Comparison of ENCODE assay signal across 8 cellular contexts in genomic region chr11:9506489-9507343, GRCh38. TPM values are rescaled to one million over a fixed set of nuclear protein-coding genes. Genes with fewer than 3 reads are reported as not detected.
DNase-seq lines count a peak whose midpoint lies in the region; ATAC-seq and TF ChIP-seq lines count a peak whose summit lies in the region.

No MANE protein-coding gene starts in this region.

- H4K20me1 ChIP-seq in PC-3 (ENCODE audit: low read length): no peaks in the 10 kb centered on the region

- peak; percentile 88 for ATAC-seq in PC-3
- ATAC-seq in stimulated activated naive CD8-positive, alpha-beta T cell treated with anti-CD3 and anti-CD28 coated beads, Interleukin-15, Interleukin-2, amounts not matched to agents 100 U/mL and 50 U/mL, for 24 hours: peak; percentile 81
- ATAC-seq in HG03108 (IDR thresholded peaks at IDR 0.05; ENCODE audit: unreplicated experiment): no peak

- H3F3A ChIP-seq in PC-3 (ENCODE audit: low read length, unreplicated experiment): no peaks in the 10 kb centered on the region

- no TSS peak for BruUV-seq in PC-3 (replicated peaks; lab: Mats Ljungman, UMichigan)

- POLR2A ChIA-PET in PC-3 (lab: Charles Lee; ENCODE audit: unreplicated experiment): interaction anchor here (0.6 kb wide), 3 partner anchors 42 to 423 kb away, joined by 4 to 5 read pairs (median 5); no protein-coding TSS in a partner anchor

- no peaks in the 10 kb centered on the region for H3K9me3 ChIP-seq in PC-3 (ENCODE audit: low read length)

- H3K27ac Mint-ChIP-seq in nephron: peak overlapping the region; percentile 7 to 73 (median 8)

- no peaks in the 10 kb centered on the region for H3K9me3 Mint-ChIP-seq in nephron

- H3K4me2 ChIP-seq in PC-3 (ENCODE audit: low read length): no peak overlapping the region

- peak; percentile 94 for TF ChIP-seq RAD21 in Ishikawa (IDR thresholded peaks at IDR 0.05; ENCODE audit: low read depth)

- CTCF ChIA-PET in PC-3 (lab: Charles Lee): interaction anchor here (0.6 to 1.1 kb wide), 20 partner anchors 13 to 542 kb away, joined by 3 to 7 read pairs (median 4); partner anchors contain the start of genes TMEM9B, WEE1 and ZNF143

- DNase-seq in GM04504 (ENCODE audit: low read depth) (peak; percentile 52), PC-3 (peak; percentile 90), fibroblast of gingiva (ENCODE audit: low read depth) (peak; percentile 67)
- peak; percentile 70 for DNase-seq in activated T-cell treated with anti-CD3 and anti-CD28 coated beads, Interleukin-2, amount 50 U/mL, for 1 hour
- DNase-seq in stimulated activated naive CD8-positive, alpha-beta T cell treated with anti-CD3 and anti-CD28 coated beads, Interleukin-15, Interleukin-2, amounts not matched to agents 100 U/mL and 50 U/mL, for 24 hours: peak; percentile 80

- TF ChIP-seq CTCF in PC-3 (conservative IDR thresholded peaks at IDR 0.05; ENCODE audit: low read depth, low read length) (peak; percentile 91), nephron (IDR thresholded peaks at IDR 0.05; ENCODE audit: unreplicated experiment in 3 of 3) (peak; percentile 89 to 93 (median 89))

- H3K9me2 ChIP-seq in PC-3 (replicated peaks; ENCODE audit: low read length): no peaks in the 10 kb centered on the region

- no peak overlapping the region for H3K9ac ChIP-seq in PC-3 (ENCODE audit: low read length)

- H2AFZ ChIP-seq in PC-3 (ENCODE audit: low read length): no peak overlapping the region

- no peaks in the 10 kb centered on the region for H3K79me2 ChIP-seq in PC-3 (ENCODE audit: low read length)

- H3K4me1 Mint-ChIP-seq in nephron: no peaks in the 10 kb centered on the region

- no peak overlapping the region for H3K4me3 ChIP-seq in PC-3 (ENCODE audit: low read length)

- H3K27me3 ChIP-seq in PC-3 (ENCODE audit: low read length): no peaks in the 10 kb centered on the region

- intact Hi-C loops in PC-3 (cut with micrococcal nuclease): loop anchor here (1.0 to 2.0 kb wide), 5 partner anchors 46 to 492 kb away; partner anchors contain the start of gene ZNF143

- H3K36me3 ChIP-seq in PC-3 (ENCODE audit: low read depth, low read length): peaks cover 3% of the 10 kb centered on the region

- no peak overlapping the region for H3K4me3 Mint-ChIP-seq in nephron

- H3K36me3 Mint-ChIP-seq in nephron (ENCODE audit: low read depth): peaks cover 34% of the 10 kb centered on the region

- no peak overlapping the region for H3K27ac ChIP-seq in PC-3 (ENCODE audit: low read length)

- H3K4me1 ChIP-seq in PC-3 (ENCODE audit: insufficient read depth, low read length): no peaks in the 10 kb centered on the region

- TF ChIP-seq EP300 in Ishikawa (IDR thresholded peaks at IDR 0.05; ENCODE audit: borderline replicate concordance): no peak

- no peaks in the 10 kb centered on the region for H3K27me3 Mint-ChIP-seq in nephron (ENCODE audit: low read depth)

TF ChIP-seq in Ishikawa, 13 proteins besides CTCF, POLR2A, EP300 and RAD21:
- no peak for TF ChIP-seq USF1 (IDR thresholded peaks at IDR 0.05)
- TF ChIP-seq CREB1 (IDR thresholded peaks at IDR 0.05; ENCODE audit: low read depth): no peak
- no peak for TF ChIP-seq TEAD4 (IDR thresholded peaks at IDR 0.05)
- TF ChIP-seq MAX (IDR thresholded peaks at IDR 0.05): no peak
- no peak for TF ChIP-seq EGR1 (IDR thresholded peaks at IDR 0.05)
- TF ChIP-seq REST (IDR thresholded peaks at IDR 0.05; ENCODE audit: low read depth): no peak

RNA-seq across cellular contexts. Expression of gene ZNF143, which starts 45.9 kb away (rescaled TPM):
- total RNA-seq in PC-3 (2014; rRNA removed): 21.8 and 33.9 TPM in 2 replicates
